In the genomic region with DNA sequence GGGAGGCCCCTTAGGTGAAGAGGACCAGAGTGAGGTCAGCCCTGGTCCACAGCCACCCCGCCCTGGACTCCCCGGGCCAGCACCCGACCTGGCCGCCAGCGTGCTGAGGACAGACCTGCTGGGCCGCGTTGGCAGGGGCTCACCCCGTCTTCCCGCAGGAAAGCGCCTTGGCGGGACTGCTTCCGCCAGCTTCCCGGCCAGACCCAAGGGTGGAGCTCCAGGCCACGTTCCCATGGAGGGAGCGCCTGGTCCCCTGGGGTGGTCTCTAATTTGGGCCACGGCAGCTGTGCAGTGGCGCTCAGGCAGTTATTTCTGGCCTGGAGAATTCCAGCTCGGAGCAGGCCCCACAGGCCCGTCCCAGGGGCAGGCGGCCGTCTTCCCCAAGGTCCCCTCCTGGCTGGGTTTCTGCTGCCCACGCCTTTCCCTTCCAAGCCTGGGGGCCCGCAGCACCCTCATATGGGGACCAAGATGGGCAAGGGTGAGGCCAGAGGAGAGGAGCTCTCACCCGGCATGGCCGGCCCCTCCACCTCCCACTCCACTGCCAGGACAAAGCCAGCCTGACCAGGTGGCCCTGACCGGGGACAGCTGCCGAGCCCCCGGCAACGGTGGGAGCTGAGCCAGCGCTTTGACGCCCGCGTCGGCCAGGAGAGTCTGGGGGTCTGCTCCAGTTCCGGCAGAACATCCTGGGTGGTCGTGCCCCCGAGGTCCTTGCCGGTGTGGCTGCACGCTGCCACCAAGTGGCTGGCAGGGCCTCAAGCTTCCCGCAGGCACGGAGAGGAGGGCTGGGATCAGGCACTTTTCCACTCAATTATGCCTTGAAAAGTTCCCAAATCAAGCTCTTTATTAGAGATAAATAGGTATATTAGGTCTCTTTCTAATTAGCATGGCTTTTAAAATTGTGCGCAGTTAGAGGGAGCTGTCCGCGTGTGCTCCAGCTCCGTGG, we compare ENCODE assay signal across 15 cellular contexts. TPM values are rescaled to one million over a fixed set of nuclear protein-coding genes. Genes with fewer than 3 reads are reported as not detected.
DNase-seq lines count a peak whose midpoint lies in the region; ATAC-seq, FAIRE-seq and TF ChIP-seq lines count a peak whose summit lies in the region.
"Had no signal": no experiment of that assay in that cellular context is flagged by ENCODE, and none has a peak within 500 bp of the region (broad histone marks: within the 10 kb centered on the region; RNA-seq: fewer than 3 reads in every experiment).

No MANE protein-coding gene starts in this region.

- H2AK5ac ChIP-seq in H1 (ENCODE audit: low read depth, low read length) = no peak overlapping the region

- H3K27me3 ChIP-seq in H1 (replicated peaks in 1 of 4; ENCODE audit: control insufficient read depth in 3 of 4, extremely low read depth in 1 of 4, insufficient read depth in 3 of 4, low read length in 3 of 4) (no peaks in the 10 kb centered on the region), uterus (no peaks in the 10 kb centered on the region)

- ATAC-seq in GM19452 (IDR thresholded peaks at IDR 0.05; ENCODE audit: unreplicated experiment) = no peak
- ATAC-seq in GM18907 (IDR thresholded peaks at IDR 0.05; ENCODE audit: unreplicated experiment) = no peak
- ATAC-seq: stimulated activated effector memory CD8-positive, alpha-beta T cell treated with anti-CD3 and anti-CD28 coated beads, Interleukin-12 subunit alpha, Interleukin-12 subunit beta, amount 100 ng/mL, for 72 hours had no signal

- no peaks in the 10 kb centered on the region for H3K9me3 Mint-ChIP-seq in nephron
- H3K9me3 Mint-ChIP-seq: stimulated activated effector memory CD8-positive, alpha-beta T cell treated with anti-CD3 and anti-CD28 coated beads, Interleukin-12 subunit alpha, Interleukin-12 subunit beta, amount 100 ng/mL, for 72 hours had no signal

- TF ChIP-seq CTCF in H1 (IDR thresholded peaks at IDR 0.05; ENCODE audit: control extremely low read depth in 1 of 3, insufficient read depth in 1 of 3, low read depth in 1 of 3, low read length in 3 of 3) (peak; percentile 40 to 54 (median 40)), nephron (IDR thresholded peaks at IDR 0.05; ENCODE audit: unreplicated experiment in 3 of 3) (no peak), uterus (IDR thresholded peaks at IDR 0.05) (peak in 1 of 4 experiments; percentile 7)

- H3K4me1 Mint-ChIP-seq in nephron = peaks cover 16% of the 10 kb centered on the region
- H3K4me1 Mint-ChIP-seq: stimulated activated effector memory CD8-positive, alpha-beta T cell treated with anti-CD3 and anti-CD28 coated beads, Interleukin-12 subunit alpha, Interleukin-12 subunit beta, amount 100 ng/mL, for 72 hours had no signal

- H3K18ac ChIP-seq in H1 (ENCODE audit: extremely low read depth, low read length) = no peak overlapping the region

- no peak overlapping the region for H3K4me3 ChIP-seq in H1 (ENCODE audit: extremely low read depth in 1 of 4, insufficient read depth in 2 of 4, low read depth in 3 of 4, low read length in 4 of 4)
- H3K4me3 ChIP-seq in uterus = no peak overlapping the region

- H3K4me2 ChIP-seq in H1 (ENCODE audit: insufficient read depth in 1 of 2, low read depth in 2 of 2, low read length in 2 of 2) = no peak overlapping the region

- H3K4ac ChIP-seq in H1 (replicated peaks; ENCODE audit: insufficient read length, low read depth, low read length) = no peak overlapping the region

- peaks cover 0 to 3% (median under 1%) of the 10 kb centered on the region in 4 experiments; a peak in 4 of 7 replicates for H3K4me1 ChIP-seq in H1 (replicated peaks in 1 of 4; ENCODE audit: control insufficient read depth in 3 of 4, insufficient read depth in 4 of 4, low read length in 3 of 4)
- H3K4me1 ChIP-seq in uterus = peaks cover 0 to 31% of the 10 kb centered on the region in 2 donors

- no peak overlapping the region for H2BK5ac ChIP-seq in H1 (ENCODE audit: low read depth, low read length)

- H3K79me1 ChIP-seq in H1 (ENCODE audit: low read depth, low read length) = peaks cover 4% of the 10 kb centered on the region

- no peaks in the 10 kb centered on the region for H3K36me3 Mint-ChIP-seq in nephron (ENCODE audit: low read depth)
- H3K36me3 Mint-ChIP-seq: stimulated activated effector memory CD8-positive, alpha-beta T cell treated with anti-CD3 and anti-CD28 coated beads, Interleukin-12 subunit alpha, Interleukin-12 subunit beta, amount 100 ng/mL, for 72 hours had no signal

- peak overlapping the region in 2 of 3 experiments; percentile 32 to 37 for H3K4me3 Mint-ChIP-seq in nephron
- H3K4me3 Mint-ChIP-seq: stimulated activated effector memory CD8-positive, alpha-beta T cell treated with anti-CD3 and anti-CD28 coated beads, Interleukin-12 subunit alpha, Interleukin-12 subunit beta, amount 100 ng/mL, for 72 hours had no signal

- H2BK15ac ChIP-seq in H1 (ENCODE audit: low read length) = no peak overlapping the region

- peak overlapping the region; percentile 15 to 93 (median 76) for H3K27ac Mint-ChIP-seq in nephron
- H3K27ac Mint-ChIP-seq: stimulated activated effector memory CD8-positive, alpha-beta T cell treated with anti-CD3 and anti-CD28 coated beads, Interleukin-12 subunit alpha, Interleukin-12 subunit beta, amount 100 ng/mL, for 72 hours had no signal

- no peak overlapping the region for H4K5ac ChIP-seq in H1 (ENCODE audit: insufficient read length, low read depth, low read length)

- CTCF ChIA-PET in H1 (lab: Charles Lee; ENCODE audit: partially characterized antibody) = interaction anchor here (0.9 to 4.7 kb wide), 14 partner anchors 8 to 148 kb away, joined by 3 to 16 read pairs (median 6); no protein-coding TSS in a partner anchor

- POLR2A ChIA-PET in H1 (lab: Charles Lee; ENCODE audit: partially characterized antibody) = interaction anchor here (1.0 to 1.5 kb wide), 4 partner anchors 9 to 22 kb away, joined by 3 to 4 read pairs (median 4); no protein-coding TSS in a partner anchor

- no peaks in the 10 kb centered on the region for H3K27me3 Mint-ChIP-seq in nephron (ENCODE audit: low read depth)

- H3K9me3 ChIP-seq in H1 (ENCODE audit: insufficient read depth in 2 of 2, low read depth in 1 of 2, low read length in 1 of 2) (no peaks in the 10 kb centered on the region), uterus (no peaks in the 10 kb centered on the region)

- no peaks in the 10 kb centered on the region; a peak in 1 of 8 replicates for H3K36me3 ChIP-seq in H1 (ENCODE audit: control insufficient read depth in 2 of 4, insufficient read depth in 4 of 4, low read length in 3 of 4)
- no peaks in the 10 kb centered on the region for H3K36me3 ChIP-seq in uterus

- no peak overlapping the region for H2BK120ac ChIP-seq in H1 (replicated peaks; ENCODE audit: low read depth, low read length)

- H4K8ac ChIP-seq in H1 (ENCODE audit: extremely low read depth, insufficient read depth, low read length) = no peak overlapping the region; the same call in none of the 2 replicates

- no peak overlapping the region for H2BK20ac ChIP-seq in H1 (ENCODE audit: low read length)

- peaks cover 13 to 25% of the 10 kb centered on the region in 2 experiments for H4K20me1 ChIP-seq in H1 (replicated peaks in 1 of 2; ENCODE audit: control insufficient read depth in 1 of 2, insufficient read depth in 2 of 2, low read length in 2 of 2)

- TF ChIP-seq EP300 in H1 (IDR thresholded peaks at IDR 0.05; ENCODE audit: borderline replicate concordance in 1 of 2, low read depth in 2 of 2, low read length in 2 of 2) = no peak

- peak; percentile 19 for DNase-seq in NCI-H1092 treated with DMSO at 0.1 percent for 48 hours (lab: John Stamatoyannopoulos, UW)
- DNase-seq in NCI-H1092 (lab: John Stamatoyannopoulos, UW) = no peak
- no peak for DNase-seq in H1 (ENCODE audit: low read depth in 1 of 2, low spot score in 2 of 2)
- peak; percentile 52 to 55 for DNase-seq in uterus
- no peak for DNase-seq in AG08395 (ENCODE audit: low spot score)
- DNase-seq: activated T-cell treated with anti-CD3 and anti-CD28 coated beads for 4 hours, foreskin melanocyte had no signal

- no peaks in the 10 kb centered on the region for H3K23me2 ChIP-seq in H1 (ENCODE audit: low read depth, low read length)

- no peak for FAIRE-seq in H1 (lab: Jason Lieb, UNC)
- FAIRE-seq: A204.1, bronchial epithelial cell had no signal

- TF ChIP-seq RAD21 in H1 (IDR thresholded peaks at IDR 0.05 in 1 of 2, conservative IDR thresholded peaks at IDR 0.05 in 1 of 2; ENCODE audit: low read depth in 2 of 2, low read length in 2 of 2) = peak; percentile 50 to 53; a peak in 3 of 4 replicates

- 90% methylated on average over 41 of the region's 45 CpGs; no CpG with 5 or more reads in 1 of the 2 experiments for WGBS in H1 (ENCODE audit: extremely low coverage in 1 of 2, insufficient coverage in 1 of 2, insufficient read length in 1 of 2, insufficient replicate concordance in 2 of 2, low coverage in 1 of 2, low lambda C conversion rate in 2 of 2, missing lambda C conversion rate in 1 of 2), 2 experiments

- H4K91ac ChIP-seq in H1 (replicated peaks; ENCODE audit: insufficient read length, low read length) = no peak overlapping the region

- H3K14ac ChIP-seq in H1 (ENCODE audit: insufficient read length) = no peak overlapping the region

- H3K23ac ChIP-seq in H1 (ENCODE audit: insufficient read length) = no peak overlapping the region

- H3K56ac ChIP-seq in H1 (replicated peaks; ENCODE audit: insufficient read length, low read depth, low read length) = no peak overlapping the region

- H2BK12ac ChIP-seq in H1 (ENCODE audit: low read depth, low read length) = no peak overlapping the region

- TF ChIP-seq POLR2A in H1 (IDR thresholded peaks at IDR 0.05; ENCODE audit: control extremely low read depth in 1 of 2, low read depth in 2 of 2, low read length in 2 of 2) (no peak), uterus (IDR thresholded peaks at IDR 0.05) (peak in 1 of 2 donors; percentile 5)

- no peak overlapping the region for H2AFZ ChIP-seq in H1 (ENCODE audit: low read length)

- H3K79me2 ChIP-seq in H1 (ENCODE audit: control insufficient read depth in 1 of 2, insufficient read depth in 2 of 2, low read length in 2 of 2) = peaks cover 0 to 3% of the 10 kb centered on the region in 2 experiments; a peak in 1 of 4 replicates

- no peak overlapping the region for H3K9ac ChIP-seq in H1 (replicated peaks in 1 of 4; ENCODE audit: extremely low read depth in 1 of 4, low read depth in 3 of 4, low read length in 3 of 4)

- intact Hi-C loops in uterus (cut with DNase I; ENCODE audit: low total_unique reads) = no loop called here

- H3K27ac ChIP-seq in H1 (ENCODE audit: low read depth, low read length) = no peak overlapping the region
- peak overlapping the region; percentile 86 to 87 for H3K27ac ChIP-seq in uterus

RNA-seq across cellular contexts. Expression of gene CACNA1H, which starts 28.1 kb away (rescaled TPM):
- 27.2 and 28.7 TPM in 2 replicates for total RNA-seq in H1 (2021; fragmentation: NEBNext Ultra II Directional; extraction: Animal tissue kit (Norgen Biotek cat#: 25700))
- 14.0 and 27.4 TPM in 2 replicates for polyA plus RNA-seq in H1 (2011; rRNA removed)
- 21.0 TPM for polyA plus RNA-seq in H1 (2011; cell fraction: cytosol; rRNA removed)
- 192 TPM for polyA plus RNA-seq in H1 (2011; cell fraction: nucleus; rRNA removed)
- 17.0 to 33.1 TPM (median 28.7 TPM) in 4 replicates for polyA plus RNA-seq in H1 (2012, experiment 1 of 2)
- 13.4 TPM for polyA plus RNA-seq in H1 (2012, experiment 2 of 2)
- 23.4 TPM for polyA plus RNA-seq in H1 (2013, experiment 1 of 2)
- 21.4 TPM for polyA plus RNA-seq in H1 (2013, experiment 2 of 2)
- 19.8 and 20.5 TPM in 2 replicates for polyA minus RNA-seq in H1 (2011; rRNA and poly(A)+ RNA removed)
- polyA minus RNA-seq in H1 (2011; cell fraction: cytosol; rRNA and poly(A)+ RNA removed) = 16.3 TPM
- 43.3 TPM for polyA minus RNA-seq in H1 (2011; cell fraction: nucleus; rRNA and poly(A)+ RNA removed)
- total RNA-seq in uterus = 10 to 100 TPM in 3 of 4 donors, 1 to 10 TPM in 1; 6.8 to 94.5 (median 27.6) TPM
- total RNA-seq: bronchial epithelial cell had no signal

RNA-seq across cellular contexts. Expression of gene TPSG1, which starts 44.0 kb away (rescaled TPM):
- total RNA-seq in H1 (2021; fragmentation: NEBNext Ultra II Directional; extraction: Animal tissue kit (Norgen Biotek cat#: 25700)) = not detected in 2 replicates
- polyA plus RNA-seq in H1 (2011; rRNA removed) = not detected in 2 replicates
- not detected for polyA plus RNA-seq in H1 (2011; cell fraction: cytosol; rRNA removed)
- polyA plus RNA-seq in H1 (2011; cell fraction: nucleus; rRNA removed) = not detected
- polyA plus RNA-seq in H1 (2012, experiment 1 of 2) = 0.55 to 0.76 TPM (median 0.67 TPM) in 4 replicates
- polyA plus RNA-seq in H1 (2012, experiment 2 of 2) = not detected
- polyA plus RNA-seq in H1 (2013, experiment 1 of 2) = not detected
- polyA plus RNA-seq in H1 (2013, experiment 2 of 2) = not detected
- polyA minus RNA-seq in H1 (2011; rRNA and poly(A)+ RNA removed) = not detected in 2 replicates
- polyA minus RNA-seq in H1 (2011; cell fraction: cytosol; rRNA and poly(A)+ RNA removed) = not detected
- polyA minus RNA-seq in H1 (2011; cell fraction: nucleus; rRNA and poly(A)+ RNA removed) = not detected
- 1 to 10 TPM in 1 of 4 donors, not detected in 3; 1.5 TPM for total RNA-seq in uterus
- total RNA-seq: bronchial epithelial cell; mesenteric fat pad; T-helper 2 cell treated with Interferon-gamma antibody and Interleukin-4, amounts not matched to agents 100 ng/mL and 5 ng/mL, for 36 hours had no signal

RNA-seq across cellular contexts. Expression of gene TPSB2, which starts 48.9 kb away (rescaled TPM):
- total RNA-seq in H1 (2021; fragmentation: NEBNext Ultra II Directional; extraction: Animal tissue kit (Norgen Biotek cat#: 25700)) = not detected in 2 replicates
- polyA plus RNA-seq in H1 (2011; rRNA removed) = 0.08 TPM in 1 of 2 replicates, not detected in the other
- 0.06 TPM for polyA plus RNA-seq in H1 (2011; cell fraction: cytosol; rRNA removed)
- polyA plus RNA-seq in H1 (2011; cell fraction: nucleus; rRNA removed) = 0.50 TPM
- not detected in 4 replicates for polyA plus RNA-seq in H1 (2012, experiment 1 of 2)
- polyA plus RNA-seq in H1 (2012, experiment 2 of 2) = not detected
- polyA plus RNA-seq in H1 (2013, experiment 1 of 2) = not detected
- not detected for polyA plus RNA-seq in H1 (2013, experiment 2 of 2)
- not detected in 2 replicates for polyA minus RNA-seq in H1 (2011; rRNA and poly(A)+ RNA removed)
- polyA minus RNA-seq in H1 (2011; cell fraction: cytosol; rRNA and poly(A)+ RNA removed) = not detected
- polyA minus RNA-seq in H1 (2011; cell fraction: nucleus; rRNA and poly(A)+ RNA removed) = not detected
- 100 to 1,000 TPM in 1 of 4 donors, 10 to 100 TPM in 2, 1 to 10 TPM in 1; 4.1 to 108 (median 29.0) TPM for total RNA-seq in uterus
- total RNA-seq: bronchial epithelial cell; T-helper 2 cell treated with Interferon-gamma antibody and Interleukin-4, amounts not matched to agents 100 ng/mL and 5 ng/mL, for 36 hours had no signal

RNA-seq across cellular contexts. Expression of gene TPSAB1, which starts 59.5 kb away (rescaled TPM):
- total RNA-seq in H1 (2021; fragmentation: NEBNext Ultra II Directional; extraction: Animal tissue kit (Norgen Biotek cat#: 25700)) = not detected in 2 replicates
- polyA plus RNA-seq in H1 (2011; rRNA removed) = 0.09 TPM in 2 replicates
- 0.12 TPM for polyA plus RNA-seq in H1 (2011; cell fraction: cytosol; rRNA removed)
- polyA plus RNA-seq in H1 (2011; cell fraction: nucleus; rRNA removed) = 1.5 TPM
- polyA plus RNA-seq in H1 (2012, experiment 1 of 2) = not detected in 4 replicates
- polyA plus RNA-seq in H1 (2012, experiment 2 of 2) = not detected
- polyA plus RNA-seq in H1 (2013, experiment 1 of 2) = not detected
- polyA plus RNA-seq in H1 (2013, experiment 2 of 2) = not detected
- not detected in 2 replicates for polyA minus RNA-seq in H1 (2011; rRNA and poly(A)+ RNA removed)
- polyA minus RNA-seq in H1 (2011; cell fraction: cytosol; rRNA and poly(A)+ RNA removed) = not detected
- not detected for polyA minus RNA-seq in H1 (2011; cell fraction: nucleus; rRNA and poly(A)+ RNA removed)
- 10 to 100 TPM in 3 of 4 donors, 1 to 10 TPM in 1; 3.9 to 96.2 (median 14.2) TPM for total RNA-seq in uterus
- total RNA-seq: bronchial epithelial cell; T-helper 2 cell treated with Interferon-gamma antibody and Interleukin-4, amounts not matched to agents 100 ng/mL and 5 ng/mL, for 36 hours had no signal

Comparison
In these comparisons a context has a peak if more than half of its experiments do, and no peak if none do; other contexts are left out.
1. DNase-seq: peak in NCI-H1092 treated with DMSO at 0.1 percent for 48 hours (single experiment) and uterus (2 of 2); none in NCI-H1092 (single experiment), H1 (0 of 2) and AG08395 (single experiment).
2. CTCF ChIP-seq: peak in H1 (3 of 3); none in nephron (0 of 3).